In the genomic region with DNA sequence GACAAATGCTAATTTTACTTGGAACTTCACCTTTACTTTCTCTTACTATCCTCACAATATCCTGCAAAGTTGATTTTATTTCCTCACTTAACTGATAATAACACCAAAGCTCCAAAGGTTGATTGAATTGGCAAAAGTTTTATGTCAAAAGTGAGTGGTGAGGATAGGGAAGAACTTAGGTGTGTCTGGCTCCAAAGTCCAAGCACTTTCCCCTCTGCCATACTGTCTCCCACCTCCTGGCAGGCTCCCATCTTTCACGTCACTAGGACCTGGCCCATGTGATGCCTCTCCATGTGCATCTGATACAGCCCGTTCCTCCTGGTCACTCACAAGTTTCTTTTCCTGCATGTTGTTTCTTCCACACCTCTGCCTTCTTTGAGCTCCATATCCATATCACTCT, we compare ENCODE assay signal across 20 cellular contexts. TPM values are rescaled to one million over a fixed set of nuclear protein-coding genes. Genes with fewer than 3 reads are reported as not detected.
DNase-seq lines count a peak whose midpoint lies in the region; ATAC-seq, FAIRE-seq and TF ChIP-seq lines count a peak whose summit lies in the region.
"Had no signal": no experiment of that assay in that cellular context is flagged by ENCODE, and none has a peak within 500 bp of the region (broad histone marks: within the 10 kb centered on the region; RNA-seq: fewer than 3 reads in every experiment).

No MANE protein-coding gene starts in this region.

- TF ChIP-seq CTCF in bronchial epithelial cell (IDR thresholded peaks at IDR 0.05; ENCODE audit: insufficient read depth, low read length, severe bottlenecking) (no peak), right lobe of liver (IDR thresholded peaks at IDR 0.05) (no peak), dorsolateral prefrontal cortex (IDR thresholded peaks at IDR 0.05 in 54 of 56, conservative IDR thresholded peaks at IDR 0.05 in 2 of 56; ENCODE audit: low read depth in 1 of 56, partially characterized antibody in 56 of 56) (no peak)

- DNase-seq in NCI-H82 (lab: John Stamatoyannopoulos, UW) (peak; percentile 9), NCI-H82 treated with DMSO at 0.1 percent for 48 hours (lab: John Stamatoyannopoulos, UW; ENCODE audit: unreplicated experiment) (no peak), bronchial epithelial cell (ENCODE audit: low read depth) (no peak), right lobe of liver (peak; percentile 70 to 83 (median 79)), small intestine (peak; percentile 99), T-helper 9 cell (no peak), dorsolateral prefrontal cortex (no peak), HPDE6-E6E7 (ENCODE audit: extremely low spot score) (no peak)
- DNase-seq: ACHN; Calu3; CD4-positive, alpha-beta T cell; DND-41; GDM1; HFFc6 had no signal

- peaks cover 0 to 17% (median 2%) of the 10 kb centered on the region in 4 donors for H3K4me1 ChIP-seq in right lobe of liver
- peaks cover 3 to 9% of the 10 kb centered on the region in 2 donors for H3K4me1 ChIP-seq in small intestine (ENCODE audit: control insufficient read depth in 2 of 2, insufficient read depth in 1 of 2, low read depth in 1 of 2, low read length in 1 of 2)
- H3K4me1 ChIP-seq: BLaER1 treated with 17β-estradiol and CSF1 and Interleukin-3, amounts not matched to agents 10 nM and 100 nM; HAP-1 had no signal

- H3K27me3 ChIP-seq in bronchial epithelial cell (ENCODE audit: control insufficient read depth, insufficient read depth, low read length) (peaks cover 3% of the 10 kb centered on the region), right lobe of liver (no peaks in the 10 kb centered on the region), small intestine (ENCODE audit: control insufficient read depth in 2 of 2, insufficient read depth in 2 of 2, low read length in 2 of 2) (no peaks in the 10 kb centered on the region), dorsolateral prefrontal cortex (no peaks in the 10 kb centered on the region)
- H3K27me3 ChIP-seq: BLaER1 treated with 17β-estradiol and CSF1 and Interleukin-3, amounts not matched to agents 10 nM and 100 nM had no signal

- FAIRE-seq in bronchial epithelial cell (lab: Jason Lieb, UNC) (peak; percentile 62), small intestine (lab: Jason Lieb, UNC) (no peak)
- FAIRE-seq: GM12892, H1 had no signal

- ATAC-seq in right lobe of liver: peak; percentile 90 to 94 (median 93)

- H3K27ac ChIP-seq in right lobe of liver: peak overlapping the region in 1 of 3 donors; percentile 45
- H3K27ac ChIP-seq in small intestine (ENCODE audit: low read depth in 1 of 2, low read length in 1 of 2): no peak overlapping the region
- H3K27ac ChIP-seq in dorsolateral prefrontal cortex: no peak overlapping the region
- H3K27ac ChIP-seq: BLaER1 treated with 17β-estradiol and CSF1 and Interleukin-3, amounts not matched to agents 10 nM and 100 nM had no signal

- H3K4me3 ChIP-seq in bronchial epithelial cell (ENCODE audit: low read depth, low read length) (no peak overlapping the region), right lobe of liver (no peak overlapping the region), small intestine (ENCODE audit: low read depth in 1 of 2, low read length in 2 of 2) (no peak overlapping the region), dorsolateral prefrontal cortex (no peak overlapping the region)
- H3K4me3 ChIP-seq: BLaER1 treated with 17β-estradiol and CSF1 and Interleukin-3, amounts not matched to agents 10 nM and 100 nM; HAP-1 had no signal

- TF ChIP-seq POLR2A in right lobe of liver (IDR thresholded peaks at IDR 0.05): no peak

- H3K9me3 ChIP-seq in right lobe of liver (no peaks in the 10 kb centered on the region), small intestine (ENCODE audit: control insufficient read depth, low read depth) (no peaks in the 10 kb centered on the region)
- H3K9me3 ChIP-seq: BLaER1 treated with 17β-estradiol and CSF1 and Interleukin-3, amounts not matched to agents 10 nM and 100 nM; HAP-1 had no signal

- intact Hi-C loops in right lobe of liver (cut with DNase I) (no loop called here), dorsolateral prefrontal cortex (cut with DNase I) (no loop called here)

- H3K36me3 ChIP-seq in bronchial epithelial cell (ENCODE audit: control insufficient read depth, insufficient read depth, low read length) (no peaks in the 10 kb centered on the region), right lobe of liver (no peaks in the 10 kb centered on the region), small intestine (ENCODE audit: control insufficient read depth in 2 of 2, insufficient read depth in 2 of 2, low read length in 2 of 2) (peaks cover 0 to 7% of the 10 kb centered on the region in 2 donors)
- H3K36me3 ChIP-seq: BLaER1 treated with 17β-estradiol and CSF1 and Interleukin-3, amounts not matched to agents 10 nM and 100 nM; HAP-1 had no signal

- WGBS in right lobe of liver (ENCODE audit: insufficient coverage, low coverage, low lambda C conversion rate, missing lambda C conversion rate): 18% methylated on average over 2 of the region's 2 CpGs
- WGBS in small intestine, 3 donors: 15 to 67% (median 56%) methylated on average over 2 of the region's 2 CpGs

RNA-seq across cellular contexts. Expression of a gene that starts 12.1 kb away (rescaled TPM):
- total RNA-seq in bronchial epithelial cell (not detected in 2 replicates), right lobe of liver (1 to 10 TPM in 1 of 6 experiments, under 1 TPM in 3, not detected in 2; 0.56 to 1.7 (median 0.66) TPM), dorsolateral prefrontal cortex (1 to 10 TPM in 6 of 120 experiments, under 1 TPM in 71, not detected in 43; 0.19 to 2.0 (median 0.34) TPM)
- 100 to 1,000 TPM in 1 of 3 donors, 10 to 100 TPM in 2; 29.0 to 102 (median 85.4) TPM for polyA plus RNA-seq in small intestine
- total RNA-seq: A172; Calu3; CD4-positive, alpha-beta T cell; H1; HFFc6; HT1080 had no signal
- polyA plus RNA-seq: H1 had no signal

Comparison
In these comparisons a context has a peak if more than half of its experiments do, and no peak if none do; other contexts are left out.
1. DNase-seq: peak in NCI-H82 (single experiment), right lobe of liver (3 of 3) and small intestine (single experiment); none in NCI-H82 treated with DMSO at 0.1 percent for 48 hours (single experiment), bronchial epithelial cell (single experiment), T-helper 9 cell (single experiment), dorsolateral prefrontal cortex (0 of 10) and HPDE6-E6E7 (single experiment).